ENCODE assay signal across 7 cellular contexts in genomic region chr7:92810242-92810611, GRCh38. TPM values are rescaled to one million over a fixed set of nuclear protein-coding genes. Genes with fewer than 3 reads are reported as not detected.
DNase-seq lines count a peak whose midpoint lies in the region; ATAC-seq and FAIRE-seq lines count a peak whose summit lies in the region.

No MANE protein-coding gene starts in this region.

- no peak for FAIRE-seq in RCC 7860 (lab: Jason Lieb, UNC)

- ATAC-seq in GM19372 (IDR thresholded peaks at IDR 0.05; ENCODE audit: low read depth, unreplicated experiment) (peak; percentile 20), HG02970 (IDR thresholded peaks at IDR 0.05; ENCODE audit: low FRiP score, unreplicated experiment) (peak; percentile 14), left ventricle myocardium superior (peak; percentile 31)

- DNase-seq in RCC 7860 (ENCODE audit: low spot score) (peak; percentile 17), left ventricle myocardium superior (no peak), GM03348 (ENCODE audit: low spot score) (no peak), GOT3 (lab: John Stamatoyannopoulos, UW) (no peak)
- no peak for DNase-seq in effector CD8-positive, alpha-beta T cell (lab: John Stamatoyannopoulos, UW)

- intact Hi-C loops in left ventricle myocardium superior (cut with micrococcal nuclease): no loop called here

RNA-seq across cellular contexts. Expression of gene CDK6, which starts 26.1 kb away (rescaled TPM):
- total RNA-seq in left ventricle myocardium superior: 27.5 TPM
